In the genomic region with DNA sequence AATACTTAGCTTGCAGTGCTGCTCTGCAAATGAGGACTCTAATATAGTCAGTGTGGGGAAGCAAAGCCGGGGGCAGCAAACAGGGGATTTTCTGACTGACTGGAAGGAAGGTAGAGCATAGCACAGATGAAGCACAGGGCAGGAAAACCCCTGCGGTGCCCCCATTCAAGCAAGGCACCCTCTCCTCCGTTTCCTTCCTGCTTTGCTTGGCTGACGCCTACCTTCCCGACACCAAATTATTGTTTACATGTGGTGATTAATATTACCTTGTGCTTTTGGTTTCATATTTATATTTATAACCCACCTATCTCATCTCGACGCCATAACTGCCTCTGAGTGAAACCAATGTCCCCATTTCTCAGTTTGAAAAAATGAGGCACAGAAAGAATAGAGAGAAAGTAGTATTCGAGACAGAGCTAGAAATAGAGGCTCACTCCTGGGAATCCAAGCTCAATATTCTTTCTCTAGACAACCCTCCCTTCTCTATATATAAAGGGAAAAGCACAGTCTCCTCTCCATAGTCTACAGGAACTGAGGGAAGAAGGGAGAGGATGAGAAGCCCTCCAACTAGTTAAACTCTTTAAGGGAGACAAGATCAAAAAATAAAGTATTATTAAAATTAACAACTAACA, we compare ENCODE assay signal across 8 cellular contexts. TPM values are rescaled to one million over a fixed set of nuclear protein-coding genes. Genes with fewer than 3 reads are reported as not detected.
A peak's percentile ranks its signal among the peaks of the same experiment; 100 is the strongest.
DNase-seq lines count a peak whose midpoint lies in the region; ATAC-seq and TF ChIP-seq lines count a peak whose summit lies in the region.

No MANE protein-coding gene starts in this region.

- H3K27me3 ChIP-seq in mucosa of rectum (ENCODE audit: control insufficient read depth in 2 of 2, insufficient read depth in 2 of 2, low read length in 2 of 2) (no peaks in the 10 kb centered on the region), testis (no peaks in the 10 kb centered on the region), mammary epithelial cell (ENCODE audit: insufficient read depth, low read length) (no peaks in the 10 kb centered on the region)

- no peak for TF ChIP-seq POLR2A in testis (IDR thresholded peaks at IDR 0.05)

- H3K36me3 ChIP-seq in mucosa of rectum (ENCODE audit: control insufficient read depth in 2 of 2, insufficient read depth in 2 of 2, low read length in 2 of 2), result peaks cover 26 to 45% of the 10 kb centered on the region in 2 donors
- no peaks in the 10 kb centered on the region for H3K36me3 ChIP-seq in testis (ENCODE audit: low read depth, missing control alignments)
- H3K36me3 ChIP-seq in mammary epithelial cell (ENCODE audit: insufficient read depth, low read length), result no peaks in the 10 kb centered on the region

- H3K9me3 ChIP-seq in mucosa of rectum (ENCODE audit: control insufficient read depth in 2 of 2, low read length in 2 of 2) (no peaks in the 10 kb centered on the region), testis (no peaks in the 10 kb centered on the region), mammary epithelial cell (replicated peaks; ENCODE audit: insufficient read depth, low read length) (no peaks in the 10 kb centered on the region)

- intact Hi-C loops in testis (cut with DNase I; ENCODE audit: low total_unique reads), result no loop called here
- intact Hi-C loops in mammary epithelial cell (cut with micrococcal nuclease), result no loop called here

- H3K27ac Mint-ChIP-seq in activated CD8-positive, alpha-beta memory T cell treated with anti-CD3 and anti-CD28 coated beads, Interleukin-2, amount 10 ng/mL, durations not matched to agents 7 days and 5 days, result peak overlapping the region; percentile 95

- H3K27me3 Mint-ChIP-seq in activated CD8-positive, alpha-beta memory T cell treated with anti-CD3 and anti-CD28 coated beads, Interleukin-2, amount 10 ng/mL, durations not matched to agents 7 days and 5 days, result no peaks in the 10 kb centered on the region

- WGBS in testis, 2 donors, result 81 to 82% methylated on average over 8 of the region's 8 CpGs
- 96% methylated on average over 7 of the region's 8 CpGs for WGBS in mammary epithelial cell (ENCODE audit: low coverage, missing lambda C conversion rate)

- H3K4me3 ChIP-seq in mucosa of rectum (ENCODE audit: low read length in 2 of 2) (no peak overlapping the region), testis (no peak overlapping the region), mammary epithelial cell (replicated peaks in 1 of 3; ENCODE audit: insufficient read depth in 1 of 3, low read depth in 2 of 3, low read length in 3 of 3) (no peak overlapping the region)

- CTCF ChIA-PET in activated CD8-positive, alpha-beta memory T cell treated with anti-CD3 and anti-CD28 coated beads, Interleukin-2, amount 10 ng/mL, durations not matched to agents 7 days and 5 days (lab: Charles Lee), result interaction anchor here (2.1 to 27.6 kb wide), 3 partner anchors 21 to 354 kb away, joined by 6 to 918 read pairs (median 174); partner anchors contain the start of gene PIK3C2B
- CTCF ChIA-PET in mammary epithelial cell (lab: Charles Lee; ENCODE audit: low non-redundant PET), result no interaction called here

- peak overlapping the region; percentile 98 to 99 for H3K27ac ChIP-seq in mucosa of rectum (ENCODE audit: low read depth in 2 of 2, low read length in 2 of 2)
- no peak overlapping the region for H3K27ac ChIP-seq in testis
- no peak overlapping the region for H3K27ac ChIP-seq in mammary epithelial cell (ENCODE audit: insufficient read depth, low read depth, low read length)

- no peaks in the 10 kb centered on the region for H3K79me2 ChIP-seq in mammary epithelial cell (ENCODE audit: insufficient read depth, low read length)

- H3K9me3 Mint-ChIP-seq in activated CD8-positive, alpha-beta memory T cell treated with anti-CD3 and anti-CD28 coated beads, Interleukin-2, amount 10 ng/mL, durations not matched to agents 7 days and 5 days (ENCODE audit: low read depth), result no peaks in the 10 kb centered on the region

- no peak overlapping the region for H3K4me2 ChIP-seq in mammary epithelial cell (ENCODE audit: insufficient read depth, low read depth, low read length)

- peaks cover 38% of the 10 kb centered on the region for H3K4me1 Mint-ChIP-seq in activated CD8-positive, alpha-beta memory T cell treated with anti-CD3 and anti-CD28 coated beads, Interleukin-2, amount 10 ng/mL, durations not matched to agents 7 days and 5 days

- dilution Hi-C loops in mammary epithelial cell (cut with HindIII; ENCODE audit: low sequenced_read_pairs), result no loop called here

- peaks cover 9% of the 10 kb centered on the region for H3K36me3 Mint-ChIP-seq in activated CD8-positive, alpha-beta memory T cell treated with anti-CD3 and anti-CD28 coated beads, Interleukin-2, amount 10 ng/mL, durations not matched to agents 7 days and 5 days

- H3K9ac ChIP-seq in mucosa of rectum (ENCODE audit: low read depth in 1 of 2, low read length in 2 of 2) (peak overlapping the region; percentile 24 to 42), mammary epithelial cell (ENCODE audit: insufficient read depth, low read length) (no peak overlapping the region)

- TF ChIP-seq CTCF in testis (IDR thresholded peaks at IDR 0.05), result no peak
- TF ChIP-seq CTCF in mammary epithelial cell (conservative IDR thresholded peaks at IDR 0.05 in 1 of 2, IDR thresholded peaks at IDR 0.05 in 1 of 2; ENCODE audit: extremely low read depth in 1 of 2, insufficient read depth in 1 of 2, low read depth in 1 of 2, low read length in 2 of 2), result no peak

- peaks cover 42 to 48% of the 10 kb centered on the region in 2 donors for H3K4me1 ChIP-seq in mucosa of rectum (ENCODE audit: control insufficient read depth in 2 of 2, insufficient read depth in 2 of 2, low read length in 2 of 2)
- H3K4me1 ChIP-seq in testis, result no peaks in the 10 kb centered on the region
- H3K4me1 ChIP-seq in mammary epithelial cell (ENCODE audit: insufficient read depth, low read length), result peaks cover 5% of the 10 kb centered on the region

- in situ Hi-C loops in mammary epithelial cell (cut with MboI; ENCODE audit: low sequenced_read_pairs in 2 of 2), result no loop called here

- no peaks in the 10 kb centered on the region for H4K20me1 ChIP-seq in mammary epithelial cell (ENCODE audit: insufficient read depth, low read length)

- ATAC-seq in GM19351 (IDR thresholded peaks at IDR 0.05; ENCODE audit: unreplicated experiment), result peak; percentile 94
- ATAC-seq in HG03196 (IDR thresholded peaks at IDR 0.05; ENCODE audit: unreplicated experiment), result peak; percentile 74
- peak; percentile 93 for ATAC-seq in activated CD8-positive, alpha-beta memory T cell treated with anti-CD3 and anti-CD28 coated beads, Interleukin-2, amount 10 ng/mL, durations not matched to agents 7 days and 5 days

- peak overlapping the region; percentile 61 for H3K4me3 Mint-ChIP-seq in activated CD8-positive, alpha-beta memory T cell treated with anti-CD3 and anti-CD28 coated beads, Interleukin-2, amount 10 ng/mL, durations not matched to agents 7 days and 5 days

- H2AFZ ChIP-seq in mammary epithelial cell (ENCODE audit: low read depth, low read length), result no peak overlapping the region

- BruUV-seq in mammary epithelial cell (replicated peaks; lab: Mats Ljungman, UMichigan), result no TSS peak

- DNase-seq in activated CD8-positive, alpha-beta memory T cell treated with anti-CD3 and anti-CD28 coated beads, Interleukin-2, amount 10 ng/mL, durations not matched to agents 7 days and 5 days, result peak; percentile 84
- no peak for DNase-seq in DMS 273 treated with DMSO at 0.1 percent for 48 hours (lab: John Stamatoyannopoulos, UW)
- no peak for DNase-seq in testis
- DNase-seq in mammary epithelial cell, result no peak
- DNase-seq in GOT3 (lab: John Stamatoyannopoulos, UW), result no peak

RNA-seq across cellular contexts. Expression of gene PIK3C2B, which starts 41.3 kb away (rescaled TPM):
- 10 to 100 TPM; 21.6 to 26.0 TPM for total RNA-seq in activated CD8-positive, alpha-beta memory T cell treated with anti-CD3 and anti-CD28 coated beads, Interleukin-2, amount 10 ng/mL, durations not matched to agents 7 days and 5 days
- total RNA-seq in testis, result 10 to 100 TPM; 12.7 to 20.1 TPM
- polyA plus RNA-seq in testis (ENCODE audit: insufficient read depth, low read depth, low replicate concordance), result 7.6 TPM
- 10 to 100 TPM in 1 of 2 donors, 1 to 10 TPM in 1; 7.5 to 14.5 TPM for total RNA-seq in mammary epithelial cell
- polyA plus RNA-seq in mammary epithelial cell, result 6.0 TPM
- 9.3 TPM for polyA minus RNA-seq in mammary epithelial cell

RNA-seq across cellular contexts. Expression of gene PPP1R15B, which starts 41.6 kb away (rescaled TPM):
- total RNA-seq in activated CD8-positive, alpha-beta memory T cell treated with anti-CD3 and anti-CD28 coated beads, Interleukin-2, amount 10 ng/mL, durations not matched to agents 7 days and 5 days, result 10 to 100 TPM; 75.5 to 81.7 TPM
- total RNA-seq in testis, result 10 to 100 TPM; 40.1 to 42.0 TPM
- 22.5 TPM for polyA plus RNA-seq in testis (ENCODE audit: insufficient read depth, low read depth, low replicate concordance)
- 10 to 100 TPM; 33.4 to 37.5 TPM for total RNA-seq in mammary epithelial cell
- polyA plus RNA-seq in mammary epithelial cell, result 20.1 TPM
- polyA minus RNA-seq in mammary epithelial cell, result 41.7 TPM

Comparison
In these comparisons a context has a peak if more than half of its experiments do, and no peak if none do; other contexts are left out.
1. H3K27ac ChIP-seq: peak in mucosa of rectum (2 of 2); none in testis (0 of 2) and mammary epithelial cell (single experiment).
2. Peak in every context shown above with its lines, with median percentiles within 50 percentile points of each other: ATAC-seq.